In genomic region chr4:25313194-25313895, GRCh38 we compare ENCODE assay signal across 8 cellular contexts. TPM values are rescaled to one million over a fixed set of nuclear protein-coding genes. Genes with fewer than 3 reads are reported as not detected.
DNase-seq lines count a peak whose midpoint lies in the region; ATAC-seq, FAIRE-seq and TF ChIP-seq lines count a peak whose summit lies in the region.

No MANE protein-coding gene starts in this region.

- H4K20me1 ChIP-seq in OCI-LY7 (ENCODE audit: insufficient read depth, low read length) (no peaks in the 10 kb centered on the region), endothelial cell of umbilical vein (replicated peaks; ENCODE audit: control insufficient read depth, extremely low read depth, insufficient read depth, low read length) (no peaks in the 10 kb centered on the region), osteoblast (ENCODE audit: insufficient read depth, low read length) (no peaks in the 10 kb centered on the region)

- no peak for FAIRE-seq in endothelial cell of umbilical vein (lab: Jason Lieb, UNC)

- H3K36me3 ChIP-seq in OCI-LY7 (ENCODE audit: insufficient read depth, low read length) (peaks cover 33% of the 10 kb centered on the region), endothelial cell of umbilical vein (ENCODE audit: control insufficient read depth in 2 of 2, extremely low read depth in 1 of 2, insufficient read depth in 2 of 2, low read length in 2 of 2) (no peaks in the 10 kb centered on the region), osteoblast (ENCODE audit: insufficient read depth, low read length) (no peaks in the 10 kb centered on the region)

- CTCF ChIA-PET in OCI-LY7 (lab: Charles Lee; ENCODE audit: unreplicated experiment) (interaction anchor here (1.2 kb wide), 2 partner anchors 45 to 153 kb away, joined by 4 to 5 read pairs; partner anchors contain the start of gene SEPSECS), endothelial cell of umbilical vein (lab: Charles Lee) (interaction anchor here (0.7 to 3.6 kb wide), 41 partner anchors 7 to 843 kb away, joined by 3 to 71 read pairs (median 5); partner anchors contain the start of genes ANAPC4, DHX15, PI4K2B and SMIM20)

- H3K27me3 ChIP-seq in endothelial cell of umbilical vein (ENCODE audit: control insufficient read depth in 2 of 2, insufficient read depth in 2 of 2, low read length in 2 of 2) (no peaks in the 10 kb centered on the region), osteoblast (ENCODE audit: insufficient read depth, low read length) (no peaks in the 10 kb centered on the region)

- dilution Hi-C loops in endothelial cell of umbilical vein (cut with MboI; ENCODE audit: extremely low pct_ligation_motif_present, low sequenced_read_pairs): no loop called here

- POLR2A ChIA-PET in OCI-LY7 (lab: Charles Lee): interaction anchor here (0.8 to 4.0 kb wide), 6 partner anchors 23 to 152 kb away, joined by 3 to 41 read pairs (median 4); partner anchors contain the start of gene PI4K2B
- POLR2A ChIA-PET in endothelial cell of umbilical vein (lab: Charles Lee): no interaction called here

- DNase-seq in ELF-1 (ENCODE audit: low read depth, low spot score) (peak; percentile 30), OCI-LY7 (ENCODE audit: low spot score) (no peak), endothelial cell of umbilical vein (ENCODE audit: low read depth, low spot score) (no peak), osteoblast (ENCODE audit: insufficient read length, low spot score, missing footprints) (peak; percentile 30), T1000 (lab: John Stamatoyannopoulos, UW) (no peak), omental fat pad (ENCODE audit: low spot score) (no peak)

- BruUV-seq in OCI-LY7 (replicated peaks; lab: Mats Ljungman, UMichigan) (TSS peak; percentile 78), endothelial cell of umbilical vein (replicated peaks; lab: Mats Ljungman, UMichigan) (no TSS peak)

- H3K4me2 ChIP-seq in OCI-LY7 (ENCODE audit: low read length): peak overlapping the region; percentile 69
- peak overlapping the region; percentile 97 for H3K4me2 ChIP-seq in endothelial cell of umbilical vein (ENCODE audit: insufficient read depth, low read length)
- H3K4me2 ChIP-seq in osteoblast (ENCODE audit: insufficient read depth, low read length): peak overlapping the region; percentile 98

- H3K79me2 ChIP-seq in OCI-LY7 (ENCODE audit: insufficient read depth, low read depth, low read length): peaks cover 16% of the 10 kb centered on the region
- peaks cover 3% of the 10 kb centered on the region for H3K79me2 ChIP-seq in endothelial cell of umbilical vein (ENCODE audit: control insufficient read depth, insufficient read depth, low read length)
- H3K79me2 ChIP-seq in osteoblast (ENCODE audit: insufficient read depth, low read length): peaks cover 14% of the 10 kb centered on the region

- no peaks in the 10 kb centered on the region; the same call in 1 of the 2 replicates for H3K9me3 ChIP-seq in OCI-LY7 (ENCODE audit: low read length)
- no peaks in the 10 kb centered on the region for H3K9me3 ChIP-seq in endothelial cell of umbilical vein (replicated peaks; ENCODE audit: control insufficient read depth, insufficient read depth, low read length)
- H3K9me3 ChIP-seq in osteoblast (ENCODE audit: low read depth, low read length): no peaks in the 10 kb centered on the region

- H3K9me2 ChIP-seq in OCI-LY7 (ENCODE audit: insufficient read depth, low read length): no peaks in the 10 kb centered on the region

- H3K4me1 ChIP-seq in OCI-LY7 (ENCODE audit: insufficient read depth, low read length, poor library complexity, severe bottlenecking) (peaks cover 35% of the 10 kb centered on the region), endothelial cell of umbilical vein (ENCODE audit: control insufficient read depth, extremely low read depth, insufficient read depth, low read length) (peaks cover 5% of the 10 kb centered on the region), osteoblast (ENCODE audit: insufficient read depth, low read length) (peaks cover 13% of the 10 kb centered on the region)

- no peaks in the 10 kb centered on the region for H3K9me1 ChIP-seq in endothelial cell of umbilical vein (replicated peaks; ENCODE audit: control insufficient read depth, extremely low read depth, insufficient read depth, low read length)

- peak overlapping the region; percentile 70 for H3K9ac ChIP-seq in endothelial cell of umbilical vein (replicated peaks; ENCODE audit: extremely low read depth, insufficient read depth, low read length)

- TF ChIP-seq POLR2A in endothelial cell of umbilical vein (IDR thresholded peaks at IDR 0.05; ENCODE audit: low read depth, low read length): no peak

- no peak for ATAC-seq in HG03521 (IDR thresholded peaks at IDR 0.05; ENCODE audit: unreplicated experiment)
- ATAC-seq in omental fat pad (ENCODE audit: low FRiP score): no peak
- no peak for ATAC-seq in GM21529 (IDR thresholded peaks at IDR 0.05; ENCODE audit: unreplicated experiment)

- TF ChIP-seq CTCF in OCI-LY7 (conservative IDR thresholded peaks at IDR 0.05; ENCODE audit: low read length): no peak
- TF ChIP-seq CTCF in endothelial cell of umbilical vein (IDR thresholded peaks at IDR 0.05; ENCODE audit: extremely low read depth in 1 of 2, insufficient read depth in 1 of 2, low read depth in 1 of 2, low read length in 2 of 2): no peak
- TF ChIP-seq CTCF in osteoblast (IDR thresholded peaks at IDR 0.05; ENCODE audit: extremely low read depth, low read depth, low read length): no peak
- no peak for TF ChIP-seq CTCF in omental fat pad (IDR thresholded peaks at IDR 0.05)

- H2AFZ ChIP-seq in OCI-LY7 (ENCODE audit: low read length) (peak overlapping the region; percentile 84), endothelial cell of umbilical vein (ENCODE audit: low read depth, low read length) (peak overlapping the region; percentile 47), osteoblast (ENCODE audit: low read length) (peak overlapping the region; percentile 98)

- intact Hi-C loops in OCI-LY7 (cut with micrococcal nuclease; ENCODE audit: unreplicated experiment): loop anchor here (2.0 kb wide), 2 partner anchors 53 to 133 kb away; no protein-coding TSS in a partner anchor
- intact Hi-C loops in endothelial cell of umbilical vein (cut with micrococcal nuclease): loop anchor here (2.0 kb wide), 1 partner anchor 55 kb away; no protein-coding TSS in a partner anchor

- H3K4me3 ChIP-seq in OCI-LY7 (ENCODE audit: low read depth, low read length, poor library complexity, severe bottlenecking): peak overlapping the region; percentile 82
- peak overlapping the region; percentile 63 to 92 (median 87) for H3K4me3 ChIP-seq in endothelial cell of umbilical vein (replicated peaks in 1 of 3; ENCODE audit: insufficient read depth in 1 of 3, low read depth in 1 of 3, low read length in 3 of 3)
- peak overlapping the region; percentile 91 for H3K4me3 ChIP-seq in osteoblast (ENCODE audit: insufficient read depth, low read length)

- H3K27ac ChIP-seq in OCI-LY7 (ENCODE audit: low read depth, low read length, poor library complexity, severe bottlenecking) (peak overlapping the region; percentile 19), endothelial cell of umbilical vein (ENCODE audit: insufficient read depth, low read depth, low read length) (peak overlapping the region; percentile 34), osteoblast (ENCODE audit: low read depth, low read length) (peak overlapping the region; percentile 82)

TF ChIP-seq in endothelial cell of umbilical vein, 7 proteins besides CTCF, POLR2A, EP300 and RAD21:
- TF ChIP-seq FOS (IDR thresholded peaks at IDR 0.05; ENCODE audit: borderline replicate concordance, insufficient read depth, low read length) (no peak), GATA2 (IDR thresholded peaks at IDR 0.05; ENCODE audit: insufficient read depth, insufficient read length, low read depth, low read length) (no peak), EZH2 (IDR thresholded peaks at IDR 0.05; ENCODE audit: borderline replicate concordance, low read depth, low read length, severe bottlenecking) (no peak), JUN (IDR thresholded peaks at IDR 0.05; ENCODE audit: borderline replicate concordance, insufficient read depth, insufficient read length, low read depth) (no peak), POLR2AphosphoS5 (IDR thresholded peaks at IDR 0.05; ENCODE audit: insufficient read depth, low read depth, low read length) (no peak), MYC (IDR thresholded peaks at IDR 0.05; ENCODE audit: low read depth, low read length) (no peak), MAX (IDR thresholded peaks at IDR 0.05; ENCODE audit: insufficient read depth, insufficient read length) (no peak)

RNA-seq across cellular contexts. Expression of gene ZCCHC4, which starts 0.8 kb away (rescaled TPM):
- total RNA-seq in OCI-LY7 (2014; rRNA removed; shearing (Covaris generic)): 12.4 and 14.9 TPM in 2 replicates
- total RNA-seq in OCI-LY7 (2022) (15.2 and 15.5 TPM in 2 replicates), endothelial cell of umbilical vein (9.9 and 10.9 TPM in 2 replicates), osteoblast (13.0 and 13.4 TPM in 2 replicates), omental fat pad (10 to 100 TPM in 2 of 4 donors, 1 to 10 TPM in 2; 9.1 to 13.1 (median 11.1) TPM)
- polyA plus RNA-seq in endothelial cell of umbilical vein: 6.6 TPM in 2 replicates
- polyA plus RNA-seq in endothelial cell of umbilical vein (2011; cell fraction: cytosol; rRNA removed): 4.5 TPM in 2 replicates
- 26.6 and 27.2 TPM in 2 replicates for polyA plus RNA-seq in endothelial cell of umbilical vein (2011; cell fraction: nucleus; rRNA removed)
- polyA plus RNA-seq in endothelial cell of umbilical vein (2012): 5.1 and 7.6 TPM in 2 replicates
- 6.7 and 7.7 TPM in 2 replicates for polyA minus RNA-seq in endothelial cell of umbilical vein
- 5.1 TPM for polyA minus RNA-seq in endothelial cell of umbilical vein (2011; cell fraction: cytosol; rRNA and poly(A)+ RNA removed)
- polyA minus RNA-seq in endothelial cell of umbilical vein (2011; cell fraction: nucleus; rRNA and poly(A)+ RNA removed): 20.6 and 30.6 TPM in 2 replicates

Comparison
In these comparisons a context has a peak if more than half of its experiments do, and no peak if none do; other contexts are left out.
1. DNase-seq: peak in ELF-1 (single experiment) and osteoblast (single experiment); none in OCI-LY7 (single experiment), endothelial cell of umbilical vein (single experiment), T1000 (single experiment) and omental fat pad (single experiment).
2. H2AFZ ChIP-seq: peak in every context shown above with its lines; median percentile 98 in osteoblast; 84 in OCI-LY7; 47 in endothelial cell of umbilical vein.
3. H3K27ac ChIP-seq: peak in every context shown above with its lines; median percentile 82 in osteoblast; 34 in endothelial cell of umbilical vein; 19 in OCI-LY7.
4. Peak in every context shown above with its lines, with median percentiles within 50 percentile points of each other: H3K4me2 ChIP-seq and H3K4me3 ChIP-seq.